1 cellular context compared by ENCODE assay signal in the genomic region with DNA sequence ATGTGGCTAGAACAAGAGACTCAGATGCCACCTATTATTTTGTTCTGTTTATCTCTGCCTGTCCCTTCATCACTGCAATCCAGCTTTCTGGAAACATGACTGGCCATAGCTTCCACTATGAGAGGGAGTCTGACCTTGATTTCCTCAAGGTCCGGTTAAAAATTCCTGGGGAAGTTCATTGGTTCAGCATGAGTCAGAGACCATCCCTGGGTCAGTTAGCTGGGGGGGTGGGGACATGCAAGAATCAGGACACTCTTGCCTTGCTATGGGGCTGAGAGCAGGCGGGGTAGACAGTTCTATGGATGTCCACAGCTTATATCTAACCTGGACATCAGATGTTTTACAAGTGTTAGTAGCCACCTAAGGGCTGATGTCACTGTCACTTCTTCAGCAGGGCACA.
TF ChIP-seq lines count a peak whose summit lies in the region.

No MANE protein-coding gene starts in this region.

TF ChIP-seq in WTC11, 78 proteins besides CTCF, POLR2A, EP300 and RAD21 (continued from another document):
- TF ChIP-seq, protein P1, sequence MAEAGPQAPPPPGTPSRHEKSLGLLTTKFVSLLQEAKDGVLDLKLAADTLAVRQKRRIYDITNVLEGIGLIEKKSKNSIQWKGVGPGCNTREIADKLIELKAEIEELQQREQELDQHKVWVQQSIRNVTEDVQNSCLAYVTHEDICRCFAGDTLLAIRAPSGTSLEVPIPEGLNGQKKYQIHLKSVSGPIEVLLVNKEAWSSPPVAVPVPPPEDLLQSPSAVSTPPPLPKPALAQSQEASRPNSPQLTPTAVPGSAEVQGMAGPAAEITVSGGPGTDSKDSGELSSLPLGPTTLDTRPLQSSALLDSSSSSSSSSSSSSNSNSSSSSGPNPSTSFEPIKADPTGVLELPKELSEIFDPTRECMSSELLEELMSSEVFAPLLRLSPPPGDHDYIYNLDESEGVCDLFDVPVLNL (CRISPR knock-in tag; IDR thresholded peaks at IDR 0.05; ENCODE audit: borderline replicate concordance, low read depth) = no peak
- TF ChIP-seq, protein P2, sequence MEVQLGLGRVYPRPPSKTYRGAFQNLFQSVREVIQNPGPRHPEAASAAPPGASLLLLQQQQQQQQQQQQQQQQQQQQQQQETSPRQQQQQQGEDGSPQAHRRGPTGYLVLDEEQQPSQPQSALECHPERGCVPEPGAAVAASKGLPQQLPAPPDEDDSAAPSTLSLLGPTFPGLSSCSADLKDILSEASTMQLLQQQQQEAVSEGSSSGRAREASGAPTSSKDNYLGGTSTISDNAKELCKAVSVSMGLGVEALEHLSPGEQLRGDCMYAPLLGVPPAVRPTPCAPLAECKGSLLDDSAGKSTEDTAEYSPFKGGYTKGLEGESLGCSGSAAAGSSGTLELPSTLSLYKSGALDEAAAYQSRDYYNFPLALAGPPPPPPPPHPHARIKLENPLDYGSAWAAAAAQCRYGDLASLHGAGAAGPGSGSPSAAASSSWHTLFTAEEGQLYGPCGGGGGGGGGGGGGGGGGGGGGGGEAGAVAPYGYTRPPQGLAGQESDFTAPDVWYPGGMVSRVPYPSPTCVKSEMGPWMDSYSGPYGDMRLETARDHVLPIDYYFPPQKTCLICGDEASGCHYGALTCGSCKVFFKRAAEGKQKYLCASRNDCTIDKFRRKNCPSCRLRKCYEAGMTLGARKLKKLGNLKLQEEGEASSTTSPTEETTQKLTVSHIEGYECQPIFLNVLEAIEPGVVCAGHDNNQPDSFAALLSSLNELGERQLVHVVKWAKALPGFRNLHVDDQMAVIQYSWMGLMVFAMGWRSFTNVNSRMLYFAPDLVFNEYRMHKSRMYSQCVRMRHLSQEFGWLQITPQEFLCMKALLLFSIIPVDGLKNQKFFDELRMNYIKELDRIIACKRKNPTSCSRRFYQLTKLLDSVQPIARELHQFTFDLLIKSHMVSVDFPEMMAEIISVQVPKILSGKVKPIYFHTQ (CRISPR knock-in tag; IDR thresholded peaks at IDR 0.05) = no peak
- TF ChIP-seq TEAD4 (CRISPR knock-in tag; IDR thresholded peaks at IDR 0.05) (no peak), NFE2L1 (CRISPR knock-in tag; IDR thresholded peaks at IDR 0.05) (no peak)
- TF ChIP-seq, protein P3, sequence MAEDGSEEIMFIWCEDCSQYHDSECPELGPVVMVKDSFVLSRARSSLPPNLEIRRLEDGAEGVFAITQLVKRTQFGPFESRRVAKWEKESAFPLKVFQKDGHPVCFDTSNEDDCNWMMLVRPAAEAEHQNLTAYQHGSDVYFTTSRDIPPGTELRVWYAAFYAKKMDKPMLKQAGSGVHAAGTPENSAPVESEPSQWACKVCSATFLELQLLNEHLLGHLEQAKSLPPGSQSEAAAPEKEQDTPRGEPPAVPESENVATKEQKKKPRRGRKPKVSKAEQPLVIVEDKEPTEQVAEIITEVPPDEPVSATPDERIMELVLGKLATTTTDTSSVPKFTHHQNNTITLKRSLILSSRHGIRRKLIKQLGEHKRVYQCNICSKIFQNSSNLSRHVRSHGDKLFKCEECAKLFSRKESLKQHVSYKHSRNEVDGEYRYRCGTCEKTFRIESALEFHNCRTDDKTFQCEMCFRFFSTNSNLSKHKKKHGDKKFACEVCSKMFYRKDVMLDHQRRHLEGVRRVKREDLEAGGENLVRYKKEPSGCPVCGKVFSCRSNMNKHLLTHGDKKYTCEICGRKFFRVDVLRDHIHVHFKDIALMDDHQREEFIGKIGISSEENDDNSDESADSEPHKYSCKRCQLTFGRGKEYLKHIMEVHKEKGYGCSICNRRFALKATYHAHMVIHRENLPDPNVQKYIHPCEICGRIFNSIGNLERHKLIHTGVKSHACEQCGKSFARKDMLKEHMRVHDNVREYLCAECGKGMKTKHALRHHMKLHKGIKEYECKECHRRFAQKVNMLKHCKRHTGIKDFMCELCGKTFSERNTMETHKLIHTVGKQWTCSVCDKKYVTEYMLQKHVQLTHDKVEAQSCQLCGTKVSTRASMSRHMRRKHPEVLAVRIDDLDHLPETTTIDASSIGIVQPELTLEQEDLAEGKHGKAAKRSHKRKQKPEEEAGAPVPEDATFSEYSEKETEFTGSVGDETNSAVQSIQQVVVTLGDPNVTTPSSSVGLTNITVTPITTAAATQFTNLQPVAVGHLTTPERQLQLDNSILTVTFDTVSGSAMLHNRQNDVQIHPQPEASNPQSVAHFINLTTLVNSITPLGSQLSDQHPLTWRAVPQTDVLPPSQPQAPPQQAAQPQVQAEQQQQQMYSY (CRISPR knock-in tag; IDR thresholded peaks at IDR 0.05) = no peak
- TF ChIP-seq, protein P4, sequence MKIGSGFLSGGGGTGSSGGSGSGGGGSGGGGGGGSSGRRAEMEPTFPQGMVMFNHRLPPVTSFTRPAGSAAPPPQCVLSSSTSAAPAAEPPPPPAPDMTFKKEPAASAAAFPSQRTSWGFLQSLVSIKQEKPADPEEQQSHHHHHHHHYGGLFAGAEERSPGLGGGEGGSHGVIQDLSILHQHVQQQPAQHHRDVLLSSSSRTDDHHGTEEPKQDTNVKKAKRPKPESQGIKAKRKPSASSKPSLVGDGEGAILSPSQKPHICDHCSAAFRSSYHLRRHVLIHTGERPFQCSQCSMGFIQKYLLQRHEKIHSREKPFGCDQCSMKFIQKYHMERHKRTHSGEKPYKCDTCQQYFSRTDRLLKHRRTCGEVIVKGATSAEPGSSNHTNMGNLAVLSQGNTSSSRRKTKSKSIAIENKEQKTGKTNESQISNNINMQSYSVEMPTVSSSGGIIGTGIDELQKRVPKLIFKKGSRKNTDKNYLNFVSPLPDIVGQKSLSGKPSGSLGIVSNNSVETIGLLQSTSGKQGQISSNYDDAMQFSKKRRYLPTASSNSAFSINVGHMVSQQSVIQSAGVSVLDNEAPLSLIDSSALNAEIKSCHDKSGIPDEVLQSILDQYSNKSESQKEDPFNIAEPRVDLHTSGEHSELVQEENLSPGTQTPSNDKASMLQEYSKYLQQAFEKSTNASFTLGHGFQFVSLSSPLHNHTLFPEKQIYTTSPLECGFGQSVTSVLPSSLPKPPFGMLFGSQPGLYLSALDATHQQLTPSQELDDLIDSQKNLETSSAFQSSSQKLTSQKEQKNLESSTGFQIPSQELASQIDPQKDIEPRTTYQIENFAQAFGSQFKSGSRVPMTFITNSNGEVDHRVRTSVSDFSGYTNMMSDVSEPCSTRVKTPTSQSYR (CRISPR knock-in tag; IDR thresholded peaks at IDR 0.05) = no peak
- TF ChIP-seq, protein P5, sequence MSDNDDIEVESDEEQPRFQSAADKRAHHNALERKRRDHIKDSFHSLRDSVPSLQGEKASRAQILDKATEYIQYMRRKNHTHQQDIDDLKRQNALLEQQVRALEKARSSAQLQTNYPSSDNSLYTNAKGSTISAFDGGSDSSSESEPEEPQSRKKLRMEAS (CRISPR knock-in tag; IDR thresholded peaks at IDR 0.05) = no peak
